ENCODE assay signal across 19 cellular contexts in genomic region chr6:49565855-49566254, GRCh38. TPM values are rescaled to one million over a fixed set of nuclear protein-coding genes. Genes with fewer than 3 reads are reported as not detected.
DNase-seq lines count a peak whose midpoint lies in the region; ATAC-seq, FAIRE-seq and TF ChIP-seq lines count a peak whose summit lies in the region.
"Had no signal": no experiment of that assay in that cellular context is flagged by ENCODE, and none has a peak within 500 bp of the region (broad histone marks: within the 10 kb centered on the region; RNA-seq: fewer than 3 reads in every experiment).

No MANE protein-coding gene starts in this region.

- H3K36me3 ChIP-seq in H1 (ENCODE audit: control insufficient read depth in 2 of 4, insufficient read depth in 4 of 4, low read length in 3 of 4) (no peaks in the 10 kb centered on the region), mucosa of descending colon (ENCODE audit: low read depth) (no peaks in the 10 kb centered on the region)
- H3K36me3 ChIP-seq: tibial nerve had no signal

- H2BK120ac ChIP-seq in H1 (replicated peaks; ENCODE audit: low read depth, low read length) = no peak overlapping the region

- peak; percentile 61 for DNase-seq in DMS53 (lab: John Stamatoyannopoulos, UW)
- DNase-seq in M059J (ENCODE audit: low read depth) = peak; percentile 80
- no peak for DNase-seq in H1 (ENCODE audit: low read depth in 1 of 2, low spot score in 2 of 2)
- DNase-seq in mucosa of descending colon = no peak
- no peak for DNase-seq in GM13976 (ENCODE audit: low spot score)
- no peak for DNase-seq in occipital lobe (lab: John Stamatoyannopoulos, UW)
- DNase-seq in NAMALWA (ENCODE audit: low spot score) = no peak
- DNase-seq: activated naive CD8-positive, alpha-beta T cell treated with anti-CD3 and anti-CD28 coated beads, Interleukin-2, amount 50 U/mL, for 24 hours; activated T-cell treated with anti-CD3 and anti-CD28 coated beads, Interleukin-2, amount 50 U/mL, for 4 hours; cerebellar nuclear complex; GM23248; naive B cell; NCI-H1092 treated with DMSO at 0.1 percent for 48 hours; SIG-M5; stimulated activated CD4-positive, alpha-beta T cell treated with anti-CD3 and anti-CD28 coated beads, Interleukin-4, amount 100 ng/mL, for 1 hour; T1000 had no signal

- H3K9me3 ChIP-seq in H1 (ENCODE audit: insufficient read depth in 2 of 2, low read depth in 1 of 2, low read length in 1 of 2) (no peaks in the 10 kb centered on the region), mucosa of descending colon (no peaks in the 10 kb centered on the region)

- H3K4ac ChIP-seq in H1 (replicated peaks; ENCODE audit: insufficient read length, low read depth, low read length) = no peak overlapping the region

- no peaks in the 10 kb centered on the region; a peak in 1 of 7 replicates for H3K27me3 ChIP-seq in H1 (replicated peaks in 1 of 4; ENCODE audit: control insufficient read depth in 3 of 4, extremely low read depth in 1 of 4, insufficient read depth in 3 of 4, low read length in 3 of 4)
- H3K27me3 ChIP-seq: hepatocyte had no signal

- H3K4me2 ChIP-seq in H1 (ENCODE audit: insufficient read depth in 1 of 2, low read depth in 2 of 2, low read length in 2 of 2) = no peak overlapping the region
- H3K4me2 ChIP-seq: hepatocyte had no signal

- no peak for TF ChIP-seq RAD21 in H1 (IDR thresholded peaks at IDR 0.05 in 1 of 2, conservative IDR thresholded peaks at IDR 0.05 in 1 of 2; ENCODE audit: low read depth in 2 of 2, low read length in 2 of 2)

- H3K9ac ChIP-seq in H1 (replicated peaks in 1 of 4; ENCODE audit: extremely low read depth in 1 of 4, low read depth in 3 of 4, low read length in 3 of 4) = no peak overlapping the region
- H3K9ac ChIP-seq: GM23248 had no signal

- intact Hi-C loops in mucosa of descending colon (cut with DNase I, micrococcal nuclease) = no loop called here

- H4K91ac ChIP-seq in H1 (replicated peaks; ENCODE audit: insufficient read length, low read length) = no peak overlapping the region

- no peak overlapping the region for H3K23ac ChIP-seq in H1 (ENCODE audit: insufficient read length)

- peak overlapping the region; percentile 11; the same call in 1 of the 2 replicates for H2BK20ac ChIP-seq in H1 (ENCODE audit: low read length)

- H3K79me2 ChIP-seq in H1 (ENCODE audit: control insufficient read depth in 1 of 2, insufficient read depth in 2 of 2, low read length in 2 of 2) = no peaks in the 10 kb centered on the region
- H3K79me2 ChIP-seq: hepatocyte had no signal

- CTCF ChIA-PET in H1 (lab: Charles Lee; ENCODE audit: partially characterized antibody) = interaction anchor here (0.6 to 5.5 kb wide), 4 partner anchors 16 to 42 kb away, joined by 4 to 23 read pairs (median 7); partner anchors contain the start of gene C6orf141

- no peak overlapping the region; the same call in 1 of the 2 replicates for H4K8ac ChIP-seq in H1 (ENCODE audit: extremely low read depth, insufficient read depth, low read length)

- H2BK12ac ChIP-seq in H1 (ENCODE audit: low read depth, low read length) = no peak overlapping the region

- no peak for TF ChIP-seq CTCF in H1 (IDR thresholded peaks at IDR 0.05; ENCODE audit: control extremely low read depth in 1 of 3, insufficient read depth in 1 of 3, low read depth in 1 of 3, low read length in 3 of 3)
- TF ChIP-seq CTCF in mucosa of descending colon (IDR thresholded peaks at IDR 0.05) = no peak
- TF ChIP-seq CTCF in GM13976 (IDR thresholded peaks at IDR 0.05; ENCODE audit: borderline replicate concordance, control extremely low read depth, extremely low read depth, insufficient read depth, missing control alignments) = no peak

- H4K5ac ChIP-seq in H1 (ENCODE audit: insufficient read length, low read depth, low read length) = no peak overlapping the region

- in situ Hi-C loops in GM13976 (cut with MboI; ENCODE audit: low sequenced_read_pairs, unreplicated experiment) = no loop called here

- TF ChIP-seq POLR2A in H1 (IDR thresholded peaks at IDR 0.05; ENCODE audit: control extremely low read depth in 1 of 2, low read depth in 2 of 2, low read length in 2 of 2) = no peak

- H2BK5ac ChIP-seq in H1 (ENCODE audit: low read depth, low read length) = no peak overlapping the region

- POLR2A ChIA-PET in H1 (lab: Charles Lee; ENCODE audit: partially characterized antibody) = interaction anchor here (0.8 to 1.2 kb wide), 2 partner anchors 13 to 16 kb away, joined by 4 to 5 read pairs; partner anchors contain the start of gene C6orf141

- H3K23me2 ChIP-seq in H1 (ENCODE audit: low read depth, low read length) = no peaks in the 10 kb centered on the region

- H3K27ac ChIP-seq in H1 (ENCODE audit: low read depth, low read length) = no peak overlapping the region
- H3K27ac ChIP-seq: GM23248, hepatocyte, tibial nerve had no signal

- H3K4me3 ChIP-seq in H1 (ENCODE audit: extremely low read depth in 1 of 4, insufficient read depth in 2 of 4, low read depth in 3 of 4, low read length in 4 of 4) (no peak overlapping the region), mucosa of descending colon (no peak overlapping the region)
- H3K4me3 ChIP-seq: GM23248, hepatocyte, tibial nerve had no signal

- no peak overlapping the region for H2AFZ ChIP-seq in H1 (ENCODE audit: low read length)
- H2AFZ ChIP-seq: GM23248, hepatocyte had no signal

- H3K14ac ChIP-seq in H1 (ENCODE audit: insufficient read length) = no peak overlapping the region

- no peaks in the 10 kb centered on the region for H4K20me1 ChIP-seq in H1 (replicated peaks in 1 of 2; ENCODE audit: control insufficient read depth in 1 of 2, insufficient read depth in 2 of 2, low read length in 2 of 2)

- no peaks in the 10 kb centered on the region for H3K79me1 ChIP-seq in H1 (ENCODE audit: low read depth, low read length)

- H2BK15ac ChIP-seq in H1 (ENCODE audit: low read length) = no peak overlapping the region

- ATAC-seq in mucosa of descending colon (peak; percentile 62), GM19467 (IDR thresholded peaks at IDR 0.05; ENCODE audit: unreplicated experiment) (no peak)
- ATAC-seq: activated naive CD8-positive, alpha-beta T cell treated with anti-CD3 and anti-CD28 coated beads, Interleukin-2, amount 50 U/mL, for 24 hours; activated T-cell treated with anti-CD3 and anti-CD28 coated beads, Interleukin-2, amount 50 U/mL, for 4 hours had no signal

- WGBS in H1 (ENCODE audit: extremely low coverage in 1 of 2, insufficient coverage in 1 of 2, insufficient read length in 1 of 2, insufficient replicate concordance in 2 of 2, low coverage in 1 of 2, low lambda C conversion rate in 2 of 2, missing lambda C conversion rate in 1 of 2), 2 experiments = 92% methylated on average over 10 of the region's 10 CpGs; no CpG with 5 or more reads in 1 of the 2 experiments

- no peak for FAIRE-seq in H1 (lab: Jason Lieb, UNC)

- no peak overlapping the region for H3K18ac ChIP-seq in H1 (ENCODE audit: extremely low read depth, low read length)

- H3K4me1 ChIP-seq in H1 (replicated peaks in 1 of 4; ENCODE audit: control insufficient read depth in 3 of 4, insufficient read depth in 4 of 4, low read length in 3 of 4) = no peaks in the 10 kb centered on the region
- H3K4me1 ChIP-seq in mucosa of descending colon (ENCODE audit: low read depth) = no peaks in the 10 kb centered on the region

- no peak overlapping the region for H2AK5ac ChIP-seq in H1 (ENCODE audit: low read depth, low read length)

- no peak overlapping the region for H3K56ac ChIP-seq in H1 (replicated peaks; ENCODE audit: insufficient read length, low read depth, low read length)

- TF ChIP-seq EP300 in H1 (IDR thresholded peaks at IDR 0.05; ENCODE audit: borderline replicate concordance in 1 of 2, low read depth in 2 of 2, low read length in 2 of 2) = no peak

TF ChIP-seq in H1, 55 proteins besides CTCF, POLR2A, EP300 and RAD21:
- TF ChIP-seq TEAD4 (IDR thresholded peaks at IDR 0.05; ENCODE audit: low read depth, low read length) (no peak), SIN3A (conservative IDR thresholded peaks at IDR 0.05 in 1 of 2, IDR thresholded peaks at IDR 0.05 in 1 of 2; ENCODE audit: low read depth in 1 of 2, low read length in 2 of 2) (no peak), ZNF274 (IDR thresholded peaks at IDR 0.05; ENCODE audit: borderline replicate concordance, extremely low read depth, low read length) (no peak), JUN (IDR thresholded peaks at IDR 0.05; ENCODE audit: low read depth, low read length) (no peak), BCL11A (IDR thresholded peaks at IDR 0.05; ENCODE audit: low read depth in 2 of 2, low read length in 2 of 2) (no peak), YY1 (IDR thresholded peaks at IDR 0.05; ENCODE audit: low read depth, low read length) (no peak), MAX (IDR thresholded peaks at IDR 0.05) (no peak)

RNA-seq across cellular contexts. Expression of gene C6orf141, which starts 15.4 kb away (rescaled TPM):
- 11.7 and 16.6 TPM in 2 replicates for total RNA-seq in M059J (2014; rRNA removed; shearing (Covaris generic))
- total RNA-seq in H1 (2021; fragmentation: NEBNext Ultra II Directional; extraction: Animal tissue kit (Norgen Biotek cat#: 25700)) = 16.1 and 17.6 TPM in 2 replicates
- polyA plus RNA-seq in H1 (2011; rRNA removed) = 5.9 and 7.6 TPM in 2 replicates
- polyA plus RNA-seq in H1 (2011; cell fraction: cytosol; rRNA removed) = 13.9 TPM
- polyA plus RNA-seq in H1 (2011; cell fraction: nucleus; rRNA removed) = 15.6 TPM
- 12.8 to 18.3 TPM (median 14.3 TPM) in 4 replicates for polyA plus RNA-seq in H1 (2012, experiment 1 of 2)
- 2.3 TPM for polyA plus RNA-seq in H1 (2012, experiment 2 of 2)
- 10.2 TPM for polyA plus RNA-seq in H1 (2013, experiment 1 of 2)
- 8.4 TPM for polyA plus RNA-seq in H1 (2013, experiment 2 of 2)
- 8.1 and 8.4 TPM in 2 replicates for polyA minus RNA-seq in H1 (2011; rRNA and poly(A)+ RNA removed)
- 10.7 TPM for polyA minus RNA-seq in H1 (2011; cell fraction: cytosol; rRNA and poly(A)+ RNA removed)
- polyA minus RNA-seq in H1 (2011; cell fraction: nucleus; rRNA and poly(A)+ RNA removed) = 24.7 TPM
- total RNA-seq in mucosa of descending colon (10 to 100 TPM in 1 of 3 donors, 1 to 10 TPM in 2; 4.1 to 10.6 (median 5.4) TPM), occipital lobe (1.2 TPM)
- total RNA-seq: GM23248 had no signal
- polyA plus RNA-seq: GM23248 had no signal

Comparison
In these comparisons a context has a peak if more than half of its experiments do, and no peak if none do; other contexts are left out.
1. DNase-seq: peak in DMS53 (single experiment) and M059J (single experiment); none in H1 (0 of 2), mucosa of descending colon (0 of 3), GM13976 (single experiment), occipital lobe (single experiment) and NAMALWA (single experiment).